In genomic region chr2:191516260-191516659, GRCh38 we compare ENCODE assay signal across 25 cellular contexts.
"Had no signal": no experiment of that assay in that cellular context is flagged by ENCODE, and none has a peak within 500 bp of the region (broad histone marks: within the 10 kb centered on the region; RNA-seq: fewer than 3 reads in every experiment).

No MANE protein-coding gene starts in this region.

- ATAC-seq: activated CD4-positive, CD25-positive, alpha-beta regulatory T cell treated with anti-CD3 and anti-CD28 coated beads, Interleukin-2, amount 50 U/mL, for 24 hours; effector memory CD8-positive, alpha-beta T cell; left lung; lower lobe of right lung; natural killer cell treated with Interleukin-12 subunit alpha and Interleukin-12 subunit beta and Interleukin-15 and Interleukin-18, amount 100 ng/mL, for 72 hours; T-helper 17 cell had no signal

- H3K9me3 ChIP-seq: ascending aorta, heart right ventricle, left lung, lower lobe of right lung, tibial nerve had no signal

- H3K4me1 ChIP-seq: ascending aorta, left lung, lower lobe of right lung had no signal

- H3K27me3 ChIP-seq: ascending aorta, heart right ventricle, left lung, tibial nerve had no signal

- H3K4me3 ChIP-seq: ascending aorta, coronary artery, heart right ventricle, left lung, lower lobe of right lung, tibial nerve had no signal

- H3K27ac ChIP-seq: ascending aorta, coronary artery, left lung, lower lobe of right lung, tibial nerve, WERI-Rb-1 had no signal

- DNase-seq: activated CD4-positive, alpha-beta memory T cell treated with anti-CD3 and anti-CD28 coated beads for 36 hours; activated CD4-positive, alpha-beta T cell treated with anti-CD3 and anti-CD28 coated beads, Interleukin-2, amount 10 ng/mL, durations not matched to agents 24 days and 14 days; activated CD8-positive, alpha-beta memory T cell treated with anti-CD3 and anti-CD28 coated beads, Interleukin-2, amount 50 U/mL, for 4 hours; activated effector memory CD4-positive, alpha-beta T cell treated with anti-CD3 and anti-CD28 coated beads, Interleukin-2, amount 50 U/mL, for 16 hours; activated naive CD4-positive, alpha-beta T cell treated with anti-CD3 and anti-CD28 coated beads for 36 hours; activated naive CD8-positive, alpha-beta T cell treated with anti-CD3 and anti-CD28 coated beads for 36 hours; activated T-cell treated with anti-CD3 and anti-CD28 coated beads, Interleukin-2, amount 50 U/mL, for 1 hour; effector memory CD8-positive, alpha-beta T cell; erythroblast; heart right ventricle; kidney glomerular epithelial cell; left lung; lower lobe of right lung; mesendoderm; stimulated activated CD4-positive, alpha-beta T cell treated with anti-CD3 and anti-CD28 coated beads, Interleukin-15, amount 100 ng/mL, for 24 hours; stimulated activated CD4-positive, alpha-beta T cell treated with anti-CD3 and anti-CD28 coated beads, Interleukin-2, amount 100 ng/mL, for 24 hours; stimulated activated naive CD4-positive, alpha-beta T cell treated with Interleukin-2 at 50 U/mL for 16 hours; T-helper 17 cell; T1000; WERI-Rb-1 had no signal

- H3K36me3 ChIP-seq: ascending aorta, heart right ventricle, left lung, lower lobe of right lung, tibial nerve, WERI-Rb-1 had no signal
